1 cellular context compared by ENCODE assay signal in the genomic region with DNA sequence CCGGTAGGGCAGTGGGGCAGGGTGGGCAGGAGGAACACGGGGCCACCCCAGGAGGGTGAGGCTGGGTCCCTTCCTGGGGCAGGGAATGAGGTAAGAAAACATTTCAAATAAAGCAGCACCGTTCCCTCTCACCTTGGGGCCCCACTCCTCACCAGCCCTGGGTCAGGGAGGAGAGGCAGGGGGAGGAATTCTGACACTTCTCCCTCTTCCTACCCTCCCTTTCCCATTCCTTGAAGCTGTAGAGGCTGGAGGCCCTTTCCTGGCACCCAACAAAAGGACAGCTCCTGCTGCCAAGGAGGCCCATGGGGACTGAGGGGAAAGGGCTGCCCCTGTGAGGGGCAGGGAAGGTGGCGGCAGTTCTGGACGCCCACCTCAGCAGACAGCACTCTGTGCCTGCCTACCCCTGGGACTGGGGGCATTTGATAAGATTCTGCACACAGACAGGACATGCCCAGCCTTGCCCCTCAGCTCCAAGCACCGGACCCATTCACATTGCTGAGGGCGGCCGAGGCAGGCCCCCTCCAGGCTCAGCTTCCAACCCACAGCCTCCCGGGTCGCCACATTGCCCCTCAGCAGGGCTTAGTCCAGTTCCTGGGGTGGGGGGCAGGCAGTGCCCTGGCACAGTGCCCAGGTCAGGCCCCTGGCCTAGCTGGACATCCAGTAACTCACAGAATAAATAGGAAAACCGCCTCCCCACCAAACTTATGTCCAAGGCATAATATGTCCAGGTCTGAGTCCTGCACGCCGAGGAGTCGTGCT.
TF ChIP-seq lines count a peak whose summit lies in the region.

No MANE protein-coding gene starts in this region.

TF ChIP-seq in A549, 52 proteins besides CTCF, POLR2A, EP300 and RAD21 (continued from another document):
- 0 out of 2 replicates have a peak, but pooled peaks have one; percentile 60 for TF ChIP-seq POLR2AphosphoS2 (conservative IDR thresholded peaks at IDR 0.05; ENCODE audit: low read length)
